ENCODE assay signal across 20 cellular contexts in genomic region chr10:67518756-67519155, GRCh38.
"Had no signal": no experiment of that assay in that cellular context is flagged by ENCODE, and none has a peak within 500 bp of the region (broad histone marks: within the 10 kb centered on the region; RNA-seq: fewer than 3 reads in every experiment).

No MANE protein-coding gene starts in this region.

- FAIRE-seq: HepG2 had no signal

- ATAC-seq: HepG2, SK-N-SH treated with all-trans-retinoic acid at 6 μM for 48 hours had no signal

- H3K27me3 ChIP-seq: Peyer's patch, SJCRH30 had no signal

- H3K4me3 ChIP-seq: Peyer's patch, SJCRH30 had no signal

- H3K4me1 ChIP-seq: Peyer's patch had no signal

- H3K36me3 ChIP-seq: Peyer's patch, SJCRH30 had no signal

- H3K9me3 ChIP-seq: Peyer's patch, SJCRH30 had no signal

- DNase-seq: IMR-90, Karpas-422, KG1, MM.1S, NCI-H1092 treated with DMSO at 0.1 percent for 48 hours, NCI-H1436, NCI-H187, NCI-H2029, NCI-H2081 treated with DMSO at 0.1 percent for 48 hours, NCI-H2171, NCI-H226, NCI-H446, NCI-H510A, NCI-H524 treated with DMSO at 0.1 percent for 48 hours, NCI-H774, Peyer's patch, SHP77 treated with DMSO at 0.1 percent for 48 hours had no signal

- H3K27ac ChIP-seq: Peyer's patch had no signal
